Comparison of ENCODE assay signal across 1 cellular context in the genomic region with DNA sequence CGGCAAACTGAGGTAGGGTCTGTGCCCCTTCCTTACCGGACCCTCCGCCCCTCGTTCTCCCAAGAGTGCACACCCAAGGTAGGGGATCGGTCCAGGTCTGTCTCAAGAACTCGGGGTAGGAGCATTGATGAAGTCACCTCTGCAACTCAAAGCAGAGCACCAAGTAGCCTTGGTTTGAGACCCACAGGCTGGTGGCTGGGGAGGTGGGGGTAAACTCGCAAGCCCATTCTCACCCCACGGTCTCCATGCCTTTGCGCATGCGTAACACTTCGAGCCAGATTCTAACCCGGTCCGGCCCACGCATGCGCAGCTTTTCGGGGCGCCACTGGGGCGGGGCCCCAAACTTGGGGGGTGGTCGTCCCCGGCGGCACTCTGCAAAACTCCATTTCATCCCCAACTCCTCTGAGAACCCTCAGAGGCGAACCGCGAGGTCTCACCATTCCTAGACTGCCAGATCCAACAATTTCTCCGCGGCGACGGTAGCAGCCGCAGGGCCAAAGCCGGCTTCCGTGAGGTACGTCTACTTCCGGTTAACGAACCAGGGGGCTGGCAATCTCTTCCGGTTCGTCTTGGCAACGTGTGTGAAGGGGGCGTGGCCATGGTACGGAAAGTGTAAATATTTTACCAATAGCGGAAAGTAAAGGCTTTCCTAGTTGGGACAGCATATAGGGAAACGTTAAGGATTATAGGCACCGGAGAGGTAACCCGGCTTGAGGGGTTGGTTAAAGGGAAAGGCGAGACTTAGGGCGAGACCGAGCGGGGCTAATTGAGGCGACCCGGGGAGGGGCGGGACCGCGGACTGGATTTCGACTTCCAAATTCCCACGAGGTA.
TF ChIP-seq lines count a peak whose summit lies in the region.

A gene with protein sequence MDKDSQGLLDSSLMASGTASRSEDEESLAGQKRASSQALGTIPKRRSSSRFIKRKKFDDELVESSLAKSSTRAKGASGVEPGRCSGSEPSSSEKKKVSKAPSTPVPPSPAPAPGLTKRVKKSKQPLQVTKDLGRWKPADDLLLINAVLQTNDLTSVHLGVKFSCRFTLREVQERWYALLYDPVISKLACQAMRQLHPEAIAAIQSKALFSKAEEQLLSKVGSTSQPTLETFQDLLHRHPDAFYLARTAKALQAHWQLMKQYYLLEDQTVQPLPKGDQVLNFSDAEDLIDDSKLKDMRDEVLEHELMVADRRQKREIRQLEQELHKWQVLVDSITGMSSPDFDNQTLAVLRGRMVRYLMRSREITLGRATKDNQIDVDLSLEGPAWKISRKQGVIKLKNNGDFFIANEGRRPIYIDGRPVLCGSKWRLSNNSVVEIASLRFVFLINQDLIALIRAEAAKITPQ (minus strand): TSS at position 532 of the 831 bp plus-strand sequence. CDS start 1,411 bp downstream, outside the sequence.

TF ChIP-seq in GM12878, 131 proteins besides CTCF, POLR2A, EP300 and RAD21 (continued from another document):
- 0 out of 2 replicates have a peak, but pooled peaks have one; percentile 48 for TF ChIP-seq ATF7 (IDR thresholded peaks at IDR 0.05; ENCODE audit: low read depth)
- no peak for TF ChIP-seq WRNIP1 (IDR thresholded peaks at IDR 0.05; ENCODE audit: borderline replicate concordance, low read depth, low read length)
- no peak for TF ChIP-seq SRF (IDR thresholded peaks at IDR 0.05; ENCODE audit: low read depth in 2 of 2, low read length in 2 of 2)
- no peak; the same call in 1 of the 2 replicates for TF ChIP-seq BMI1 (IDR thresholded peaks at IDR 0.05; ENCODE audit: borderline replicate concordance)
- no peak for TF ChIP-seq ZNF274 (IDR thresholded peaks at IDR 0.05; ENCODE audit: insufficient read depth, insufficient read length)
- TF ChIP-seq TAF1 (IDR thresholded peaks at IDR 0.05; ENCODE audit: borderline replicate concordance, low read depth, low read length) = peak; percentile 89
- TF ChIP-seq SREBF1 (IDR thresholded peaks at IDR 0.05; ENCODE audit: low read length) = peak; percentile 89; the same call in 1 of the 2 replicates
- no peak for TF ChIP-seq SMARCA5 (IDR thresholded peaks at IDR 0.05)
- TF ChIP-seq, protein P1, sequence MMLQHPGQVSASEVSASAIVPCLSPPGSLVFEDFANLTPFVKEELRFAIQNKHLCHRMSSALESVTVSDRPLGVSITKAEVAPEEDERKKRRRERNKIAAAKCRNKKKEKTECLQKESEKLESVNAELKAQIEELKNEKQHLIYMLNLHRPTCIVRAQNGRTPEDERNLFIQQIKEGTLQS (IDR thresholded peaks at IDR 0.05; ENCODE audit: borderline replicate concordance, extremely low read depth, low read depth, low read length) = peak; percentile 56; the same call in 1 of the 2 replicates
- TF ChIP-seq, protein P2, sequence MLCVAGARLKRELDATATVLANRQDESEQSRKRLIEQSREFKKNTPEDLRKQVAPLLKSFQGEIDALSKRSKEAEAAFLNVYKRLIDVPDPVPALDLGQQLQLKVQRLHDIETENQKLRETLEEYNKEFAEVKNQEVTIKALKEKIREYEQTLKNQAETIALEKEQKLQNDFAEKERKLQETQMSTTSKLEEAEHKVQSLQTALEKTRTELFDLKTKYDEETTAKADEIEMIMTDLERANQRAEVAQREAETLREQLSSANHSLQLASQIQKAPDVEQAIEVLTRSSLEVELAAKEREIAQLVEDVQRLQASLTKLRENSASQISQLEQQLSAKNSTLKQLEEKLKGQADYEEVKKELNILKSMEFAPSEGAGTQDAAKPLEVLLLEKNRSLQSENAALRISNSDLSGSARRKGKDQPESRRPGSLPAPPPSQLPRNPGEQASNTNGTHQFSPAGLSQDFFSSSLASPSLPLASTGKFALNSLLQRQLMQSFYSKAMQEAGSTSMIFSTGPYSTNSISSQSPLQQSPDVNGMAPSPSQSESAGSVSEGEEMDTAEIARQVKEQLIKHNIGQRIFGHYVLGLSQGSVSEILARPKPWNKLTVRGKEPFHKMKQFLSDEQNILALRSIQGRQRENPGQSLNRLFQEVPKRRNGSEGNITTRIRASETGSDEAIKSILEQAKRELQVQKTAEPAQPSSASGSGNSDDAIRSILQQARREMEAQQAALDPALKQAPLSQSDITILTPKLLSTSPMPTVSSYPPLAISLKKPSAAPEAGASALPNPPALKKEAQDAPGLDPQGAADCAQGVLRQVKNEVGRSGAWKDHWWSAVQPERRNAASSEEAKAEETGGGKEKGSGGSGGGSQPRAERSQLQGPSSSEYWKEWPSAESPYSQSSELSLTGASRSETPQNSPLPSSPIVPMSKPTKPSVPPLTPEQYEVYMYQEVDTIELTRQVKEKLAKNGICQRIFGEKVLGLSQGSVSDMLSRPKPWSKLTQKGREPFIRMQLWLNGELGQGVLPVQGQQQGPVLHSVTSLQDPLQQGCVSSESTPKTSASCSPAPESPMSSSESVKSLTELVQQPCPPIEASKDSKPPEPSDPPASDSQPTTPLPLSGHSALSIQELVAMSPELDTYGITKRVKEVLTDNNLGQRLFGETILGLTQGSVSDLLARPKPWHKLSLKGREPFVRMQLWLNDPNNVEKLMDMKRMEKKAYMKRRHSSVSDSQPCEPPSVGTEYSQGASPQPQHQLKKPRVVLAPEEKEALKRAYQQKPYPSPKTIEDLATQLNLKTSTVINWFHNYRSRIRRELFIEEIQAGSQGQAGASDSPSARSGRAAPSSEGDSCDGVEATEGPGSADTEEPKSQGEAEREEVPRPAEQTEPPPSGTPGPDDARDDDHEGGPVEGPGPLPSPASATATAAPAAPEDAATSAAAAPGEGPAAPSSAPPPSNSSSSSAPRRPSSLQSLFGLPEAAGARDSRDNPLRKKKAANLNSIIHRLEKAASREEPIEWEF (IDR thresholded peaks at IDR 0.05; ENCODE audit: insufficient replicate concordance, low read depth, low read length) = no peak
- no peak for TF ChIP-seq ETV6 (conservative IDR thresholded peaks at IDR 0.05 in 1 of 2, IDR thresholded peaks at IDR 0.05 in 1 of 2; ENCODE audit: borderline replicate concordance in 1 of 2, low read depth in 1 of 2)
- TF ChIP-seq, protein P3, sequence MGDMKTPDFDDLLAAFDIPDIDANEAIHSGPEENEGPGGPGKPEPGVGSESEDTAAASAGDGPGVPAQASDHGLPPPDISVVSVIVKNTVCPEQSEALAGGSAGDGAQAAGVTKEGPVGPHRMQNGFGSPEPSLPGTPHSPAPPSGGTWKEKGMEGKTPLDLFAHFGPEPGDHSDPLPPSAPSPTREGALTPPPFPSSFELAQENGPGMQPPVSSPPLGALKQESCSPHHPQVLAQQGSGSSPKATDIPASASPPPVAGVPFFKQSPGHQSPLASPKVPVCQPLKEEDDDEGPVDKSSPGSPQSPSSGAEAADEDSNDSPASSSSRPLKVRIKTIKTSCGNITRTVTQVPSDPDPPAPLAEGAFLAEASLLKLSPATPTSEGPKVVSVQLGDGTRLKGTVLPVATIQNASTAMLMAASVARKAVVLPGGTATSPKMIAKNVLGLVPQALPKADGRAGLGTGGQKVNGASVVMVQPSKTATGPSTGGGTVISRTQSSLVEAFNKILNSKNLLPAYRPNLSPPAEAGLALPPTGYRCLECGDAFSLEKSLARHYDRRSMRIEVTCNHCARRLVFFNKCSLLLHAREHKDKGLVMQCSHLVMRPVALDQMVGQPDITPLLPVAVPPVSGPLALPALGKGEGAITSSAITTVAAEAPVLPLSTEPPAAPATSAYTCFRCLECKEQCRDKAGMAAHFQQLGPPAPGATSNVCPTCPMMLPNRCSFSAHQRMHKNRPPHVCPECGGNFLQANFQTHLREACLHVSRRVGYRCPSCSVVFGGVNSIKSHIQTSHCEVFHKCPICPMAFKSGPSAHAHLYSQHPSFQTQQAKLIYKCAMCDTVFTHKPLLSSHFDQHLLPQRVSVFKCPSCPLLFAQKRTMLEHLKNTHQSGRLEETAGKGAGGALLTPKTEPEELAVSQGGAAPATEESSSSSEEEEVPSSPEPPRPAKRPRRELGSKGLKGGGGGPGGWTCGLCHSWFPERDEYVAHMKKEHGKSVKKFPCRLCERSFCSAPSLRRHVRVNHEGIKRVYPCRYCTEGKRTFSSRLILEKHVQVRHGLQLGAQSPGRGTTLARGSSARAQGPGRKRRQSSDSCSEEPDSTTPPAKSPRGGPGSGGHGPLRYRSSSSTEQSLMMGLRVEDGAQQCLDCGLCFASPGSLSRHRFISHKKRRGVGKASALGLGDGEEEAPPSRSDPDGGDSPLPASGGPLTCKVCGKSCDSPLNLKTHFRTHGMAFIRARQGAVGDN (IDR thresholded peaks at IDR 0.05) = peak; percentile 91
- TF ChIP-seq NFXL1 (IDR thresholded peaks at IDR 0.05; ENCODE audit: borderline replicate concordance) = no peak
- no peak for TF ChIP-seq EED (IDR thresholded peaks at IDR 0.05; ENCODE audit: low read depth)
- no peak for TF ChIP-seq FOXM1 (IDR thresholded peaks at IDR 0.05; ENCODE audit: low read depth, low read length)
- TF ChIP-seq SMAD5 (IDR thresholded peaks at IDR 0.05; ENCODE audit: low read depth) = peak; percentile 94
- TF ChIP-seq CBFB (IDR thresholded peaks at IDR 0.05; ENCODE audit: low read depth) = peak; percentile 67; the same call in 1 of the 2 replicates
- TF ChIP-seq, protein P4, sequence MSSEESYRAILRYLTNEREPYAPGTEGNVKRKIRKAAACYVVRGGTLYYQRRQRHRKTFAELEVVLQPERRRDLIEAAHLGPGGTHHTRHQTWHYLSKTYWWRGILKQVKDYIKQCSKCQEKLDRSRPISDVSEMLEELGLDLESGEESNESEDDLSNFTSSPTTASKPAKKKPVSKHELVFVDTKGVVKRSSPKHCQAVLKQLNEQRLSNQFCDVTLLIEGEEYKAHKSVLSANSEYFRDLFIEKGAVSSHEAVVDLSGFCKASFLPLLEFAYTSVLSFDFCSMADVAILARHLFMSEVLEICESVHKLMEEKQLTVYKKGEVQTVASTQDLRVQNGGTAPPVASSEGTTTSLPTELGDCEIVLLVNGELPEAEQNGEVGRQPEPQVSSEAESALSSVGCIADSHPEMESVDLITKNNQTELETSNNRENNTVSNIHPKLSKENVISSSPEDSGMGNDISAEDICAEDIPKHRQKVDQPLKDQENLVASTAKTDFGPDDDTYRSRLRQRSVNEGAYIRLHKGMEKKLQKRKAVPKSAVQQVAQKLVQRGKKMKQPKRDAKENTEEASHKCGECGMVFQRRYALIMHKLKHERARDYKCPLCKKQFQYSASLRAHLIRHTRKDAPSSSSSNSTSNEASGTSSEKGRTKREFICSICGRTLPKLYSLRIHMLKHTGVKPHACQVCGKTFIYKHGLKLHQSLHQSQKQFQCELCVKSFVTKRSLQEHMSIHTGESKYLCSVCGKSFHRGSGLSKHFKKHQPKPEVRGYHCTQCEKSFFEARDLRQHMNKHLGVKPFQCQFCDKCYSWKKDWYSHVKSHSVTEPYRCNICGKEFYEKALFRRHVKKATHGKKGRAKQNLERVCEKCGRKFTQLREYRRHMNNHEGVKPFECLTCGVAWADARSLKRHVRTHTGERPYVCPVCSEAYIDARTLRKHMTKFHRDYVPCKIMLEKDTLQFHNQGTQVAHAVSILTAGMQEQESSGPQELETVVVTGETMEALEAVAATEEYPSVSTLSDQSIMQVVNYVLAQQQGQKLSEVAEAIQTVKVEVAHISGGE (CRISPR knock-in tag; IDR thresholded peaks at IDR 0.05) = no peak
- peak; percentile 99 for TF ChIP-seq GABPA (IDR thresholded peaks at IDR 0.05; ENCODE audit: low read depth)
- TF ChIP-seq HDGF (IDR thresholded peaks at IDR 0.05) = no peak
- no peak for TF ChIP-seq MYB (IDR thresholded peaks at IDR 0.05; ENCODE audit: borderline replicate concordance, low read depth, low read length)
- TF ChIP-seq CHD4 (IDR thresholded peaks at IDR 0.05) = no peak
- TF ChIP-seq, protein P5, sequence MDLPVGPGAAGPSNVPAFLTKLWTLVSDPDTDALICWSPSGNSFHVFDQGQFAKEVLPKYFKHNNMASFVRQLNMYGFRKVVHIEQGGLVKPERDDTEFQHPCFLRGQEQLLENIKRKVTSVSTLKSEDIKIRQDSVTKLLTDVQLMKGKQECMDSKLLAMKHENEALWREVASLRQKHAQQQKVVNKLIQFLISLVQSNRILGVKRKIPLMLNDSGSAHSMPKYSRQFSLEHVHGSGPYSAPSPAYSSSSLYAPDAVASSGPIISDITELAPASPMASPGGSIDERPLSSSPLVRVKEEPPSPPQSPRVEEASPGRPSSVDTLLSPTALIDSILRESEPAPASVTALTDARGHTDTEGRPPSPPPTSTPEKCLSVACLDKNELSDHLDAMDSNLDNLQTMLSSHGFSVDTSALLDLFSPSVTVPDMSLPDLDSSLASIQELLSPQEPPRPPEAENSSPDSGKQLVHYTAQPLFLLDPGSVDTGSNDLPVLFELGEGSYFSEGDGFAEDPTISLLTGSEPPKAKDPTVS (IDR thresholded peaks at IDR 0.05; ENCODE audit: low read depth, low read length) = no peak
- TF ChIP-seq, protein P6, sequence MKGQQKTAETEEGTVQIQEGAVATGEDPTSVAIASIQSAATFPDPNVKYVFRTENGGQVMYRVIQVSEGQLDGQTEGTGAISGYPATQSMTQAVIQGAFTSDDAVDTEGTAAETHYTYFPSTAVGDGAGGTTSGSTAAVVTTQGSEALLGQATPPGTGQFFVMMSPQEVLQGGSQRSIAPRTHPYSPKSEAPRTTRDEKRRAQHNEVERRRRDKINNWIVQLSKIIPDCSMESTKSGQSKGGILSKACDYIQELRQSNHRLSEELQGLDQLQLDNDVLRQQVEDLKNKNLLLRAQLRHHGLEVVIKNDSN (IDR thresholded peaks at IDR 0.05; ENCODE audit: borderline replicate concordance, extremely low read length, insufficient read depth, low read depth, low read length) = no peak
- peak; percentile 93 for TF ChIP-seq NR2C2 (IDR thresholded peaks at IDR 0.05; ENCODE audit: borderline replicate concordance, control insufficient read depth, insufficient read length, low read depth)
TF ChIP-seq in GM12878: peak in this region for 52.
